ENCODE assay signal across 13 cellular contexts in genomic region chr6:88705601-88706000, GRCh38.
DNase-seq lines count a peak whose midpoint lies in the region; ATAC-seq, FAIRE-seq and TF ChIP-seq lines count a peak whose summit lies in the region.
"Had no signal": no experiment of that assay in that cellular context is flagged by ENCODE, and none has a peak within 500 bp of the region (broad histone marks: within the 10 kb centered on the region; RNA-seq: fewer than 3 reads in every experiment).

No MANE protein-coding gene starts in this region.

- intact Hi-C loops in pancreas (cut with DNase I), result no loop called here

- CTCF ChIA-PET in activated CD8-positive, alpha-beta memory T cell treated with anti-CD3 and anti-CD28 coated beads, Interleukin-2, amount 10 ng/mL, durations not matched to agents 7 days and 5 days (lab: Charles Lee), result no interaction called here

- peak overlapping the region; percentile 18 for H3K27ac Mint-ChIP-seq in activated naive CD8-positive, alpha-beta T cell
- H3K27ac Mint-ChIP-seq in activated CD8-positive, alpha-beta memory T cell treated with anti-CD3 and anti-CD28 coated beads, Interleukin-2, amount 10 ng/mL, durations not matched to agents 7 days and 5 days, result no peak overlapping the region
- H3K27ac Mint-ChIP-seq in T-helper 2 cell treated with Interferon-gamma antibody and Interleukin-4, amounts not matched to agents 5 μg/mL and 100 μg/mL, for 36 hours, result no peak overlapping the region
- H3K27ac Mint-ChIP-seq: activated CD4-positive, alpha-beta T cell treated with anti-CD3 and anti-CD28 coated beads, Interleukin-2, amount 10 ng/mL, durations not matched to agents 7 days and 5 days had no signal

- H3K9me3 ChIP-seq in pancreas, result no peaks in the 10 kb centered on the region
- H3K9me3 ChIP-seq: lower lobe of right lung had no signal

- H3K4me3 ChIP-seq in pancreas, result no peak overlapping the region
- H3K4me3 ChIP-seq: lower lobe of right lung had no signal

- no peak for DNase-seq in activated CD4-positive, alpha-beta T cell treated with anti-CD3 and anti-CD28 coated beads for 4 hours
- no peak for DNase-seq in activated CD8-positive, alpha-beta memory T cell treated with anti-CD3 and anti-CD28 coated beads, Interleukin-2, amount 10 ng/mL, durations not matched to agents 7 days and 5 days
- DNase-seq in pancreas, result no peak
- DNase-seq in T-helper 2 cell treated with Interferon-gamma antibody and Interleukin-4, amounts not matched to agents 5 μg/mL and 100 μg/mL, for 36 hours (ENCODE audit: low spot score), result no peak
- DNase-seq: activated CD4-positive, alpha-beta T cell treated with anti-CD3 and anti-CD28 coated beads, Interleukin-2, amount 10 ng/mL, durations not matched to agents 7 days and 5 days; brain microvascular endothelial cell; lower lobe of right lung; RPMI8226 had no signal

- peaks cover 9% of the 10 kb centered on the region for H3K36me3 Mint-ChIP-seq in activated naive CD8-positive, alpha-beta T cell
- peaks cover 12% of the 10 kb centered on the region for H3K36me3 Mint-ChIP-seq in activated CD8-positive, alpha-beta memory T cell treated with anti-CD3 and anti-CD28 coated beads, Interleukin-2, amount 10 ng/mL, durations not matched to agents 7 days and 5 days
- H3K36me3 Mint-ChIP-seq in T-helper 2 cell treated with Interferon-gamma antibody and Interleukin-4, amounts not matched to agents 5 μg/mL and 100 μg/mL, for 36 hours (ENCODE audit: low read depth), result peaks cover 4% of the 10 kb centered on the region

- ATAC-seq in GM18517 (IDR thresholded peaks at IDR 0.05; ENCODE audit: unreplicated experiment) (peak; percentile 86), GM21447 (IDR thresholded peaks at IDR 0.05; ENCODE audit: unreplicated experiment) (peak; percentile 90), HG03108 (IDR thresholded peaks at IDR 0.05; ENCODE audit: unreplicated experiment) (peak; percentile 77), pancreas (no peak)
- ATAC-seq in activated CD8-positive, alpha-beta memory T cell treated with anti-CD3 and anti-CD28 coated beads, Interleukin-2, amount 10 ng/mL, durations not matched to agents 7 days and 5 days, result no peak
- ATAC-seq: lower lobe of right lung had no signal

- H3K36me3 ChIP-seq in pancreas, result no peaks in the 10 kb centered on the region
- H3K36me3 ChIP-seq: brain microvascular endothelial cell, lower lobe of right lung had no signal

- H3K27me3 ChIP-seq in pancreas, result no peaks in the 10 kb centered on the region
- H3K27me3 ChIP-seq: brain microvascular endothelial cell had no signal

- no peak for FAIRE-seq in pancreas (lab: Jason Lieb, UNC)
- FAIRE-seq: H1 had no signal

- H3K27ac ChIP-seq in pancreas, result no peak overlapping the region
- H3K27ac ChIP-seq: brain microvascular endothelial cell, lower lobe of right lung had no signal

- no peak overlapping the region for H3K4me3 Mint-ChIP-seq in activated naive CD8-positive, alpha-beta T cell
- H3K4me3 Mint-ChIP-seq in activated CD8-positive, alpha-beta memory T cell treated with anti-CD3 and anti-CD28 coated beads, Interleukin-2, amount 10 ng/mL, durations not matched to agents 7 days and 5 days, result no peak overlapping the region
- no peak overlapping the region for H3K4me3 Mint-ChIP-seq in T-helper 2 cell treated with Interferon-gamma antibody and Interleukin-4, amounts not matched to agents 5 μg/mL and 100 μg/mL, for 36 hours
- H3K4me3 Mint-ChIP-seq: activated CD4-positive, alpha-beta T cell treated with anti-CD3 and anti-CD28 coated beads, Interleukin-2, amount 10 ng/mL, durations not matched to agents 7 days and 5 days had no signal

- no peak for TF ChIP-seq CTCF in pancreas (IDR thresholded peaks at IDR 0.05)

- H3K27me3 Mint-ChIP-seq in activated naive CD8-positive, alpha-beta T cell, result no peaks in the 10 kb centered on the region
- no peaks in the 10 kb centered on the region for H3K27me3 Mint-ChIP-seq in activated CD8-positive, alpha-beta memory T cell treated with anti-CD3 and anti-CD28 coated beads, Interleukin-2, amount 10 ng/mL, durations not matched to agents 7 days and 5 days
- no peaks in the 10 kb centered on the region for H3K27me3 Mint-ChIP-seq in T-helper 2 cell treated with Interferon-gamma antibody and Interleukin-4, amounts not matched to agents 5 μg/mL and 100 μg/mL, for 36 hours (ENCODE audit: low read depth)
- H3K27me3 Mint-ChIP-seq: activated CD4-positive, alpha-beta T cell treated with anti-CD3 and anti-CD28 coated beads, Interleukin-2, amount 10 ng/mL, durations not matched to agents 7 days and 5 days had no signal

- H3K4me1 Mint-ChIP-seq in activated naive CD8-positive, alpha-beta T cell (ENCODE audit: low read depth), result peaks cover 15% of the 10 kb centered on the region
- peaks cover 4% of the 10 kb centered on the region for H3K4me1 Mint-ChIP-seq in activated CD8-positive, alpha-beta memory T cell treated with anti-CD3 and anti-CD28 coated beads, Interleukin-2, amount 10 ng/mL, durations not matched to agents 7 days and 5 days
- peaks cover 4% of the 10 kb centered on the region for H3K4me1 Mint-ChIP-seq in T-helper 2 cell treated with Interferon-gamma antibody and Interleukin-4, amounts not matched to agents 5 μg/mL and 100 μg/mL, for 36 hours (ENCODE audit: low read depth)

- H3K9me3 Mint-ChIP-seq in activated naive CD8-positive, alpha-beta T cell (ENCODE audit: low read depth), result no peaks in the 10 kb centered on the region
- H3K9me3 Mint-ChIP-seq in activated CD8-positive, alpha-beta memory T cell treated with anti-CD3 and anti-CD28 coated beads, Interleukin-2, amount 10 ng/mL, durations not matched to agents 7 days and 5 days (ENCODE audit: low read depth), result peaks cover 3% of the 10 kb centered on the region
- H3K9me3 Mint-ChIP-seq in T-helper 2 cell treated with Interferon-gamma antibody and Interleukin-4, amounts not matched to agents 5 μg/mL and 100 μg/mL, for 36 hours, result no peaks in the 10 kb centered on the region

- H3K4me1 ChIP-seq in pancreas, result no peaks in the 10 kb centered on the region
- H3K4me1 ChIP-seq: lower lobe of right lung had no signal

Comparison
In these comparisons a context has a peak if more than half of its experiments do, and no peak if none do; other contexts are left out.
1. ATAC-seq: peak in GM18517 (single experiment), GM21447 (single experiment) and HG03108 (single experiment); none in activated CD8-positive, alpha-beta memory T cell treated with anti-CD3 and anti-CD28 coated beads, Interleukin-2, amount 10 ng/mL, durations not matched to agents 7 days and 5 days (single experiment) and pancreas (0 of 4).